7 cellular contexts compared by ENCODE assay signal in the genomic region with DNA sequence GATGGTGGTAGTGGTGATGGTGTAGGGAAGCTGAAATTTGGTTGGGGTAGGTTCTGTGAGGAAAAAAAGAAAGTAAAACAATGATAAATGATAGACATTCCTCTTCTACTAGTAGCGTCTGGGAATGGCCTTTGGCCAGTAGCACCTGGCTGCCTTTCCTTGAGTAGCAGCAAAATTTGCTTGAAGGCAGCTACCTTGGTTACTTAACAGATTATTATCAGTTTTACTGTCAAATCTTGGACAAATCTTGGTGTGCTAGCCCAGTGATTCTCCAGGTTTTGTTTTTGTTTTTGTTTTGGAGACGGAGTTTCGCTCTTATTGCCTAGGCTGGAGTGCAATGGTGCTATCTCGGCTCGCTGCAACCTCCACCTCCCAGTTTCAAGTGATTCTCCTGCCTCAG. TPM values are rescaled to one million over a fixed set of nuclear protein-coding genes. Genes with fewer than 3 reads are reported as not detected.
"Had no signal": no experiment of that assay in that cellular context is flagged by ENCODE, and none has a peak within 500 bp of the region (broad histone marks: within the 10 kb centered on the region; RNA-seq: fewer than 3 reads in every experiment).

No MANE protein-coding gene starts in this region.

- DNase-seq: IMR-90, KBM-7 had no signal

- H3K27ac ChIP-seq: HL-60 had no signal

- H3K36me3 Mint-ChIP-seq: IgD-negative memory B cell had no signal

- H3K4me3 ChIP-seq: K562 had no signal

- H3K27ac Mint-ChIP-seq: IgD-negative memory B cell had no signal

- ATAC-seq: HepG2, K562 had no signal

- H3K9me3 Mint-ChIP-seq: IgD-negative memory B cell had no signal

- H3K4me3 Mint-ChIP-seq: IgD-negative memory B cell had no signal

- H3K4me1 Mint-ChIP-seq: IgD-negative memory B cell had no signal

RNA-seq across cellular contexts. Expression of a gene that starts 26.4 kb away (rescaled TPM):
- total RNA-seq: HT-29, IMR-90 had no signal
- polyA plus RNA-seq: IgD-negative memory B cell, IMR-90 had no signal
